In the genomic region with DNA sequence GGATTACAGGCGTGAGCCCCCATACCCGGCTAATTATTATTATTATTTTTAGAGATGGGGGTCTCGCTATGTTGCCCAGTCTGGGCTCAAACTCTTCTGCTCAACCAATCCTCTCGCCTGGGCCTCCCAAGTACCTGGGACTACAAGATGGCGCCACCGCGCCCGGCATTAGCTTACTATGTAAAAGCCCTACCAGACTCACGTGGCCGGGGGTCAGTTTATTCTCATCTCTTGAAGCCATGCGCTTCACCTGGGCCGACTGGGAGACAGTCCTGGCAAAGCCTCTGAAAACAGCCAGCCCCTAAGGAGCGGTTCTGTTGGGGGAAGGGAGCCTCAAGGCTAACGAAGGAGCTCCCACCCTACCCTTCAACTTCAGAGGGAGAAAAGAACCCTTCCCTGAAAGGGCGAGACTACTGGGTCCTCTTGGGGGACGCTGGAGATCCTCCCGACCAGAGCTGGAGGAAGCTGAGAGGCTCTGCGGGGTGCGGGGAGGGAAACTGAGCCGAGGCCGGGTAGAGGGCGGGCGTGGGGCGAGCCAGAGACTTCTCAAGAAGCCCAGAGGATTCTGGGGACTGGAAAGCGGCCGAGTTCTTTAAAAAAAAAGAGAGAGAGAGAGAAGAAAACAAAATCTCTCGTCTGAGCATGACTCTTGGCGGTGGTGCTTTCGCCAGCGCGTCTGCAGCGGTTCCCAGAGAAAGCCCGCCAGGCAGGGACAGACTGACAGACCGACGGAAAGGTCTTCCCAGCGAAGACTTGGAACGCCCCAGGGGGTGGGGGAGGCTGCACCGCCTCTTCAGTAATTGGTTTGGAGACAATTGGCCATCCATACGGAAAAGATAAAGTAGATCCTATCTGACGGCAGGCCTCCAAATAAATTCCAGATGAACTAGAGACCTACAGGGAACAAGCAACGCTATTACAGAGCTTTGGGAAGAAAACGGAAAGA, we compare ENCODE assay signal across 1 cellular context.
TF ChIP-seq lines count a peak whose summit lies in the region.

No MANE protein-coding gene starts in this region.

TF ChIP-seq in HEK293, 187 proteins besides CTCF, POLR2A, EP300 and RAD21 (continued from another document):
- TF ChIP-seq, protein P1, sequence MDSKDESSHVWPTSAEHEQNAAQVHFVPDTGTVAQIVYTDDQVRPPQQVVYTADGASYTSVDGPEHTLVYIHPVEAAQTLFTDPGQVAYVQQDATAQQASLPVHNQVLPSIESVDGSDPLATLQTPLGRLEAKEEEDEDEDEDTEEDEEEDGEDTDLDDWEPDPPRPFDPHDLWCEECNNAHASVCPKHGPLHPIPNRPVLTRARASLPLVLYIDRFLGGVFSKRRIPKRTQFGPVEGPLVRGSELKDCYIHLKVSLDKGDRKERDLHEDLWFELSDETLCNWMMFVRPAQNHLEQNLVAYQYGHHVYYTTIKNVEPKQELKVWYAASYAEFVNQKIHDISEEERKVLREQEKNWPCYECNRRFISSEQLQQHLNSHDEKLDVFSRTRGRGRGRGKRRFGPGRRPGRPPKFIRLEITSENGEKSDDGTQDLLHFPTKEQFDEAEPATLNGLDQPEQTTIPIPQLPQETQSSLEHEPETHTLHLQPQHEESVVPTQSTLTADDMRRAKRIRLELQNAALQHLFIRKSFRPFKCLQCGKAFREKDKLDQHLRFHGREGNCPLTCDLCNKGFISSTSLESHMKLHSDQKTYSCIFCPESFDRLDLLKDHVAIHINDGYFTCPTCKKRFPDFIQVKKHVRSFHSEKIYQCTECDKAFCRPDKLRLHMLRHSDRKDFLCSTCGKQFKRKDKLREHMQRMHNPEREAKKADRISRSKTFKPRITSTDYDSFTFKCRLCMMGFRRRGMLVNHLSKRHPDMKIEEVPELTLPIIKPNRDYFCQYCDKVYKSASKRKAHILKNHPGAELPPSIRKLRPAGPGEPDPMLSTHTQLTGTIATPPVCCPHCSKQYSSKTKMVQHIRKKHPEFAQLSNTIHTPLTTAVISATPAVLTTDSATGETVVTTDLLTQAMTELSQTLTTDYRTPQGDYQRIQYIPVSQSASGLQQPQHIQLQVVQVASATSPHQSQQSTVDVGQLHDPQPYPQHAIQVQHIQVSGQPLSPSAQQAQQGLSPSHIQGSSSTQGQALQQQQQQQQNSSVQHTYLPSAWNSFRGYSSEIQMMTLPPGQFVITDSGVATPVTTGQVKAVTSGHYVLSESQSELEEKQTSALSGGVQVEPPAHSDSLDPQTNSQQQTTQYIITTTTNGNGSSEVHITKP (tag by site-specific recombination; IDR thresholded peaks at IDR 0.05), result peak; percentile 79
- TF ChIP-seq IKZF3 (tag by site-specific recombination; IDR thresholded peaks at IDR 0.05), result peak; percentile 48; the same call in 1 of the 2 replicates
- peak; percentile 90 for TF ChIP-seq ZNF121 (tag by site-specific recombination; IDR thresholded peaks at IDR 0.05)
- TF ChIP-seq ZNF335 (tag by site-specific recombination; conservative IDR thresholded peaks at IDR 0.05), result peak; percentile 60; the same call in 1 of the 2 replicates
- no peak for TF ChIP-seq ZNF473 (tag by site-specific recombination; IDR thresholded peaks at IDR 0.05)
